ENCODE assay signal across 1 cellular context in genomic region chr9:114224247-114224610, GRCh38.
TF ChIP-seq lines count a peak whose summit lies in the region.

No MANE protein-coding gene starts in this region.

TF ChIP-seq in HepG2, 621 proteins besides CTCF, POLR2A, EP300 and RAD21 (continued from another document):
- no peak for TF ChIP-seq PATZ1 (CRISPR knock-in tag; IDR thresholded peaks at IDR 0.05)
- no peak for TF ChIP-seq ATF1 (CRISPR knock-in tag; IDR thresholded peaks at IDR 0.05)
- TF ChIP-seq GLMP (CRISPR knock-in tag; IDR thresholded peaks at IDR 0.05; ENCODE audit: borderline replicate concordance), result no peak
- no peak for TF ChIP-seq ZNF766 (CRISPR knock-in tag; IDR thresholded peaks at IDR 0.05; ENCODE audit: borderline replicate concordance)
- TF ChIP-seq ZKSCAN5 (CRISPR knock-in tag; IDR thresholded peaks at IDR 0.05), result no peak
- TF ChIP-seq SALL1 (CRISPR knock-in tag; IDR thresholded peaks at IDR 0.05), result no peak
- TF ChIP-seq ZNF12 (CRISPR knock-in tag; IDR thresholded peaks at IDR 0.05), result no peak
- TF ChIP-seq ZSCAN21 (CRISPR knock-in tag; IDR thresholded peaks at IDR 0.05; ENCODE audit: borderline replicate concordance), result no peak
- TF ChIP-seq NFIB (CRISPR knock-in tag; IDR thresholded peaks at IDR 0.05; ENCODE audit: borderline replicate concordance), result no peak
- TF ChIP-seq KLF11 (CRISPR knock-in tag; IDR thresholded peaks at IDR 0.05), result no peak
- peak; percentile 22; the same call in 1 of the 2 replicates for TF ChIP-seq GATAD2A (CRISPR knock-in tag; IDR thresholded peaks at IDR 0.05)
- no peak for TF ChIP-seq ZNF317 (CRISPR knock-in tag; IDR thresholded peaks at IDR 0.05)
- TF ChIP-seq YEATS4 (CRISPR knock-in tag; IDR thresholded peaks at IDR 0.05; ENCODE audit: borderline replicate concordance), result no peak
- TF ChIP-seq ZNF232 (CRISPR knock-in tag; IDR thresholded peaks at IDR 0.05; ENCODE audit: borderline replicate concordance), result no peak
- no peak for TF ChIP-seq ZNF619 (CRISPR knock-in tag; IDR thresholded peaks at IDR 0.05)
- no peak for TF ChIP-seq IKZF4 (CRISPR knock-in tag; IDR thresholded peaks at IDR 0.05; ENCODE audit: borderline replicate concordance, low read depth, not compliant biosample characterization)
- TF ChIP-seq ZNF138 (CRISPR knock-in tag; IDR thresholded peaks at IDR 0.05; ENCODE audit: low read depth), result no peak
- TF ChIP-seq FOXA3 (CRISPR knock-in tag; IDR thresholded peaks at IDR 0.05), result peak; percentile 25; the same call in 1 of the 2 replicates
- no peak for TF ChIP-seq ZC3H13 (CRISPR knock-in tag; IDR thresholded peaks at IDR 0.05)
- TF ChIP-seq DPF2 (CRISPR knock-in tag; IDR thresholded peaks at IDR 0.05; ENCODE audit: borderline replicate concordance, low read depth), result no peak
- no peak for TF ChIP-seq ZNF770 (CRISPR knock-in tag; IDR thresholded peaks at IDR 0.05)
- TF ChIP-seq ZNF546 (CRISPR knock-in tag; conservative IDR thresholded peaks at IDR 0.05), result no peak
- no peak for TF ChIP-seq ZNF761 (CRISPR knock-in tag; conservative IDR thresholded peaks at IDR 0.05)
- TF ChIP-seq SAP130 (CRISPR knock-in tag; IDR thresholded peaks at IDR 0.05; ENCODE audit: low read depth), result peak; percentile 64
- no peak for TF ChIP-seq TFE3 (CRISPR knock-in tag; IDR thresholded peaks at IDR 0.05)
- no peak for TF ChIP-seq MED13 (CRISPR knock-in tag; IDR thresholded peaks at IDR 0.05)
- TF ChIP-seq FOSL2 (CRISPR knock-in tag; IDR thresholded peaks at IDR 0.05), result 0 out of 2 replicates have a peak, but pooled peaks have one; percentile 15
- TF ChIP-seq ELF1 (CRISPR knock-in tag; IDR thresholded peaks at IDR 0.05), result no peak
- no peak for TF ChIP-seq ZNF775 (CRISPR knock-in tag; IDR thresholded peaks at IDR 0.05; ENCODE audit: borderline replicate concordance)
- TF ChIP-seq ZXDC (CRISPR knock-in tag; IDR thresholded peaks at IDR 0.05), result no peak
- TF ChIP-seq TP53 (CRISPR knock-in tag; conservative IDR thresholded peaks at IDR 0.05), result no peak
- no peak for TF ChIP-seq MTF1 (CRISPR knock-in tag; IDR thresholded peaks at IDR 0.05)
- TF ChIP-seq HOXA9 (CRISPR knock-in tag; IDR thresholded peaks at IDR 0.05; ENCODE audit: borderline replicate concordance), result no peak
- TF ChIP-seq GRHL1 (CRISPR knock-in tag; conservative IDR thresholded peaks at IDR 0.05), result no peak
- no peak for TF ChIP-seq FOXP1 (IDR thresholded peaks at IDR 0.05)
- TF ChIP-seq FOXP1 (CRISPR knock-in tag; IDR thresholded peaks at IDR 0.05), result 0 out of 2 replicates have a peak, but pooled peaks have one; percentile 29
- no peak for TF ChIP-seq SOX13 (IDR thresholded peaks at IDR 0.05)
- TF ChIP-seq SOX13 (CRISPR knock-in tag; conservative IDR thresholded peaks at IDR 0.05 in 1 of 2, IDR thresholded peaks at IDR 0.05 in 1 of 2), result peak in 1 of 2 experiments; percentile 26; a peak in 1 of 4 replicates
- no peak for TF ChIP-seq HOXA3 (CRISPR knock-in tag; IDR thresholded peaks at IDR 0.05)
- no peak for TF ChIP-seq SP5 (CRISPR knock-in tag; IDR thresholded peaks at IDR 0.05; ENCODE audit: borderline replicate concordance, low read depth)
